ENCODE assay signal across 27 cellular contexts in the genomic region with DNA sequence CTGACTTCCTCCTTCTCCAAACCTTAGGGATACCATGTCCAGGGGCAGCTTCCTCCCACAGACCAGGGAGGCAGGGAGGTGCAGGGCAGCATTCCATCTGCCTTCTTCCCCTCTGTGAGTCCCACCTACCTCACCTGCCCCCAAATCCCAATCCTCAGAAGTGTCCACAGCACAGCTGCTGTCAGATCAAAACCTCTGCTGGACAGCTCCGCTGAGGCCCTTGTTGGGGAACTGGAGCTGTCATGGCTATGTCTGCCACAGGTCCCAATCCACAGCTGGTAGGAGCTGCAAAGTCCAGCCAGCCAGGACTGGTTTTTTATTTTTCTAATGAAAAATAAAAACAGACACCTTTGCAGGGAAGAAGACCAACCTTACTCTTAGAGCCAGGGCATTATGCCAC. TPM values are rescaled to one million over a fixed set of nuclear protein-coding genes. Genes with fewer than 3 reads are reported as not detected.
"Had no signal": no experiment of that assay in that cellular context is flagged by ENCODE, and none has a peak within 500 bp of the region (broad histone marks: within the 10 kb centered on the region; RNA-seq: fewer than 3 reads in every experiment).

No MANE protein-coding gene starts in this region.

- H3K9me3 Mint-ChIP-seq: activated CD8-positive, alpha-beta T cell treated with anti-CD3 and anti-CD28 coated beads for 36 hours; activated naive CD4-positive, alpha-beta T cell treated with anti-CD3 and anti-CD28 coated beads, Interleukin-2, amount 50 U/mL, for 72 hours; activated T-cell treated with anti-CD3 and anti-CD28 coated beads, Interleukin-2, amount 50 U/mL, for 4 hours; central memory CD8-positive, alpha-beta T cell; memory B cell; natural killer cell had no signal

- DNase-seq: activated CD4-positive, alpha-beta T cell treated with anti-CD3 and anti-CD28 coated beads for 36 hours; activated CD8-positive, alpha-beta T cell treated with anti-CD3 and anti-CD28 coated beads for 36 hours; activated effector memory CD4-positive, alpha-beta T cell treated with Interleukin-2 at 50 U/mL for 16 hours; activated T-cell treated with anti-CD3 and anti-CD28 coated beads, Interleukin-2, amount 50 U/mL, for 4 hours; amniotic stem cell; body of pancreas; cortex of kidney; effector CD4-positive, alpha-beta T cell; foreskin melanocyte; head of caudate nucleus; islet precursor cell; left lung; natural killer cell; occipital lobe; stimulated activated CD4-positive, alpha-beta T cell treated with anti-CD3 and anti-CD28 coated beads, Interleukin-15, amount 100 ng/mL, for 24 hours; stimulated activated CD4-positive, alpha-beta T cell treated with anti-CD3 and anti-CD28 coated beads, Interleukin-4, amount 100 ng/mL, for 1 hour; stimulated activated naive CD8-positive, alpha-beta T cell treated with anti-CD3 and anti-CD28 coated beads, Interleukin-15, Interleukin-2, amounts not matched to agents 100 U/mL and 50 U/mL, for 24 hours; T-helper 1 cell; trophoblast cell had no signal

- H3K9me3 ChIP-seq: body of pancreas, left lung, right atrium auricular region had no signal

- H3K4me3 ChIP-seq: body of pancreas, left lung, right atrium auricular region, skin epidermis had no signal

- H3K4me1 ChIP-seq: body of pancreas, left lung, right atrium auricular region had no signal

- H3K4me3 Mint-ChIP-seq: activated CD4-positive, alpha-beta T cell treated with anti-CD3 and anti-CD28 coated beads for 36 hours; activated CD8-positive, alpha-beta T cell treated with anti-CD3 and anti-CD28 coated beads for 36 hours; activated T-cell treated with anti-CD3 and anti-CD28 coated beads, Interleukin-2, amount 50 U/mL, for 4 hours; central memory CD8-positive, alpha-beta T cell; memory B cell; natural killer cell had no signal

- H3K36me3 ChIP-seq: left lung, right atrium auricular region had no signal

- ATAC-seq: activated CD4-positive, alpha-beta T cell treated with anti-CD3 and anti-CD28 coated beads for 36 hours; activated CD8-positive, alpha-beta T cell treated with anti-CD3 and anti-CD28 coated beads for 36 hours; activated naive CD4-positive, alpha-beta T cell treated with anti-CD3 and anti-CD28 coated beads, Interleukin-2, amount 50 U/mL, for 72 hours; activated T-cell treated with anti-CD3 and anti-CD28 coated beads, Interleukin-2, amount 50 U/mL, for 4 hours; body of pancreas; left lung; natural killer cell; stimulated activated naive CD8-positive, alpha-beta T cell treated with anti-CD3 and anti-CD28 coated beads, Interleukin-15, Interleukin-2, amounts not matched to agents 100 U/mL and 50 U/mL, for 24 hours had no signal

- H3K4me1 Mint-ChIP-seq: activated CD4-positive, alpha-beta T cell treated with anti-CD3 and anti-CD28 coated beads for 36 hours; central memory CD8-positive, alpha-beta T cell; memory B cell; natural killer cell had no signal

- H3K27ac ChIP-seq: body of pancreas, left lung, right atrium auricular region, skin epidermis, VCaP had no signal

- H3K27ac Mint-ChIP-seq: activated CD4-positive, alpha-beta T cell treated with anti-CD3 and anti-CD28 coated beads for 36 hours; activated CD8-positive, alpha-beta T cell treated with anti-CD3 and anti-CD28 coated beads for 36 hours; activated naive CD4-positive, alpha-beta T cell treated with anti-CD3 and anti-CD28 coated beads, Interleukin-2, amount 50 U/mL, for 72 hours; memory B cell; natural killer cell; progenitor cell of endocrine pancreas had no signal

- FAIRE-seq: endothelial cell of umbilical vein had no signal

- H3K36me3 Mint-ChIP-seq: activated naive CD4-positive, alpha-beta T cell treated with anti-CD3 and anti-CD28 coated beads, Interleukin-2, amount 50 U/mL, for 72 hours; memory B cell; natural killer cell had no signal

- H3K27me3 ChIP-seq: body of pancreas, right atrium auricular region had no signal

RNA-seq across cellular contexts. Expression of gene TBC1D21, which starts 40.7 kb away (rescaled TPM):
- total RNA-seq: activated CD4-positive, alpha-beta T cell treated with anti-CD3 and anti-CD28 coated beads for 36 hours; activated CD8-positive, alpha-beta T cell treated with anti-CD3 and anti-CD28 coated beads for 36 hours; activated naive CD4-positive, alpha-beta T cell treated with anti-CD3 and anti-CD28 coated beads, Interleukin-2, amount 50 U/mL, for 72 hours; activated T-cell treated with anti-CD3 and anti-CD28 coated beads, Interleukin-2, amount 50 U/mL, for 4 hours; body of pancreas; endothelial cell of umbilical vein; left lung; natural killer cell; occipital lobe; progenitor cell of endocrine pancreas; right atrium auricular region had no signal
- polyA plus RNA-seq: endothelial cell of umbilical vein had no signal
